Comparison of ENCODE assay signal across 11 cellular contexts in the genomic region with DNA sequence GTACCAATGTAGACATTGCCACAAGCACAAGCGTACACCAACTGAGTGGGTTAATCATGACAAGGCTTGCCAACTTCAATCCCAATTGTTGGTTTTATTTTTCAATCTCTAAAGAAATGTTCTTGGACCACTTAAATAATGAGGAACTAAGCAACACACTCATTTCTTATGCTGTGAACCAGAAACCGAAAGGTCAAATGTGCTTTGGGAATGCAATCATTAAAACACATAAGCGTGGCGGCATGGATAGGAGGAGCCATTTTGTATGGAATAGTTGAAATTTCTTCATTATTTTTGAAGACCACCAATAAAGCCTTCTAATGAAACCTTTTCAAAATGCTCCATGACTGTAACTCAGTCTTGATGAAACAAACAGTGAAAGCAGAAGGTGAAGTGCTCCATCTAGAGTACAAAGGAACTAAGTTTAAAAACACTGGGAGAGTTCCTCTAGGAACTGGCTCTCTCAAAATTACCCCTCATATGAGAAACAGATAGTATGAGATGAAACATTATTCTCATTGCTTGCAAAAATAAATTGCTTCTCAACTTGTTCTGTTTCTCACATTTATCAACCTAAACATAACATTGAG.
A peak's percentile ranks its signal among the peaks of the same experiment; 100 is the strongest.
DNase-seq lines count a peak whose midpoint lies in the region; ATAC-seq, FAIRE-seq and TF ChIP-seq lines count a peak whose summit lies in the region.
"Had no signal": no experiment of that assay in that cellular context is flagged by ENCODE, and none has a peak within 500 bp of the region (broad histone marks: within the 10 kb centered on the region; RNA-seq: fewer than 3 reads in every experiment).

No MANE protein-coding gene starts in this region.

- ATAC-seq in RWPE2 (ENCODE audit: low read depth) (peak; percentile 49; the same call in 2 of the 3 replicates), GM18511 (IDR thresholded peaks at IDR 0.05; ENCODE audit: unreplicated experiment) (no peak)

- H3K9ac ChIP-seq in keratinocyte (ENCODE audit: control insufficient read depth, extremely low read depth, insufficient read depth, low read length) = no peak overlapping the region
- H3K9ac ChIP-seq: KMS-11 had no signal

- no peak overlapping the region for H2AFZ ChIP-seq in keratinocyte (ENCODE audit: control insufficient read depth, low read length)

- no peak for FAIRE-seq in keratinocyte (lab: Jason Lieb, UNC)

- TF ChIP-seq CTCF in C4-2B (conservative IDR thresholded peaks at IDR 0.05) = peak; percentile 52
- peak; percentile 51 for TF ChIP-seq CTCF in RWPE2 (IDR thresholded peaks at IDR 0.05; ENCODE audit: poor library complexity, severe bottlenecking)
- TF ChIP-seq CTCF in keratinocyte (optimal IDR thresholded peaks at IDR 0.05 in 1 of 3, IDR thresholded peaks at IDR 0.05 in 1 of 3, conservative IDR thresholded peaks at IDR 0.05 in 1 of 3; ENCODE audit: extremely low read depth in 1 of 3, insufficient read depth in 2 of 3, low read length in 3 of 3) = peak in 2 of 3 experiments; percentile 22 to 56
- peak in 1 of 4 experiments; percentile 6 for TF ChIP-seq CTCF in uterus (IDR thresholded peaks at IDR 0.05)

- H3K36me3 ChIP-seq in RWPE2 (ENCODE audit: low read depth) = no peaks in the 10 kb centered on the region
- no peaks in the 10 kb centered on the region for H3K36me3 ChIP-seq in keratinocyte (ENCODE audit: control insufficient read depth in 2 of 2, extremely low read depth in 1 of 2, insufficient read depth in 2 of 2, low read length in 2 of 2)
- H3K36me3 ChIP-seq in uterus = no peaks in the 10 kb centered on the region

- H3K4me2 ChIP-seq in keratinocyte (ENCODE audit: control insufficient read depth, extremely low read depth, insufficient read depth, low read depth, low read length) = no peak overlapping the region
- H3K4me2 ChIP-seq: KMS-11 had no signal

- H3K9me3 ChIP-seq in RWPE2 (ENCODE audit: severe bottlenecking) = peaks cover 2% of the 10 kb centered on the region
- no peaks in the 10 kb centered on the region for H3K9me3 ChIP-seq in keratinocyte (ENCODE audit: control insufficient read depth, low read depth, low read length)
- no peaks in the 10 kb centered on the region for H3K9me3 ChIP-seq in uterus

- H3K27me3 ChIP-seq in RWPE2 (ENCODE audit: insufficient read depth, poor library complexity, severe bottlenecking) (no peaks in the 10 kb centered on the region), keratinocyte (ENCODE audit: control insufficient read depth, extremely low read depth, insufficient read depth, low read length) (no peaks in the 10 kb centered on the region), uterus (peaks cover 0 to 5% of the 10 kb centered on the region in 2 donors)

- H3K79me2 ChIP-seq in keratinocyte (ENCODE audit: control insufficient read depth, insufficient read depth, low read length) = no peaks in the 10 kb centered on the region

- H3K9me1 ChIP-seq in keratinocyte (ENCODE audit: control insufficient read depth, extremely low read depth, insufficient read depth, low read length) = no peaks in the 10 kb centered on the region

- H3K27ac ChIP-seq in C4-2B = no peak overlapping the region
- H3K27ac ChIP-seq in RWPE2 (ENCODE audit: poor library complexity, severe bottlenecking) = no peak overlapping the region
- H3K27ac ChIP-seq in keratinocyte (ENCODE audit: control insufficient read depth, insufficient read depth, low read length) = no peak overlapping the region
- H3K27ac ChIP-seq in uterus = no peak overlapping the region
- H3K27ac ChIP-seq: KMS-11 had no signal

- TF ChIP-seq POLR2A in uterus (IDR thresholded peaks at IDR 0.05) = no peak

- intact Hi-C loops in uterus (cut with DNase I; ENCODE audit: low total_unique reads) = no loop called here

- dilution Hi-C loops in keratinocyte (cut with MboI; ENCODE audit: extremely low pct_ligation_motif_present, low sequenced_read_pairs) = no loop called here

- DNase-seq in HuH-7 (ENCODE audit: low spot score) (peak; percentile 2), RWPE2 (ENCODE audit: low spot score) (no peak), keratinocyte (ENCODE audit: low read depth, low spot score) (no peak), T1000 (lab: John Stamatoyannopoulos, UW) (no peak), uterus (no peak)
- DNase-seq in activated naive CD4-positive, alpha-beta T cell treated with Interleukin-2 at 50 U/mL for 16 hours = no peak
- DNase-seq: activated T-cell treated with anti-CD3 and anti-CD28 coated beads for 4 hours, retina had no signal

- no peaks in the 10 kb centered on the region for H4K20me1 ChIP-seq in keratinocyte (ENCODE audit: control insufficient read depth, extremely low read depth, insufficient read depth, low read length)

- H3K4me1 ChIP-seq in RWPE2 (ENCODE audit: insufficient read depth, poor library complexity, severe bottlenecking) = no peaks in the 10 kb centered on the region
- no peaks in the 10 kb centered on the region for H3K4me1 ChIP-seq in keratinocyte (ENCODE audit: control insufficient read depth, extremely low read depth, insufficient read depth, low read length)
- no peaks in the 10 kb centered on the region for H3K4me1 ChIP-seq in uterus

- H3K4me3 ChIP-seq in RWPE2 (ENCODE audit: severe bottlenecking) (no peak overlapping the region), keratinocyte (ENCODE audit: control insufficient read depth in 2 of 3, extremely low read depth in 1 of 3, insufficient read depth in 2 of 3, low read depth in 1 of 3, low read length in 3 of 3) (no peak overlapping the region), uterus (no peak overlapping the region)
